In the genomic region with DNA sequence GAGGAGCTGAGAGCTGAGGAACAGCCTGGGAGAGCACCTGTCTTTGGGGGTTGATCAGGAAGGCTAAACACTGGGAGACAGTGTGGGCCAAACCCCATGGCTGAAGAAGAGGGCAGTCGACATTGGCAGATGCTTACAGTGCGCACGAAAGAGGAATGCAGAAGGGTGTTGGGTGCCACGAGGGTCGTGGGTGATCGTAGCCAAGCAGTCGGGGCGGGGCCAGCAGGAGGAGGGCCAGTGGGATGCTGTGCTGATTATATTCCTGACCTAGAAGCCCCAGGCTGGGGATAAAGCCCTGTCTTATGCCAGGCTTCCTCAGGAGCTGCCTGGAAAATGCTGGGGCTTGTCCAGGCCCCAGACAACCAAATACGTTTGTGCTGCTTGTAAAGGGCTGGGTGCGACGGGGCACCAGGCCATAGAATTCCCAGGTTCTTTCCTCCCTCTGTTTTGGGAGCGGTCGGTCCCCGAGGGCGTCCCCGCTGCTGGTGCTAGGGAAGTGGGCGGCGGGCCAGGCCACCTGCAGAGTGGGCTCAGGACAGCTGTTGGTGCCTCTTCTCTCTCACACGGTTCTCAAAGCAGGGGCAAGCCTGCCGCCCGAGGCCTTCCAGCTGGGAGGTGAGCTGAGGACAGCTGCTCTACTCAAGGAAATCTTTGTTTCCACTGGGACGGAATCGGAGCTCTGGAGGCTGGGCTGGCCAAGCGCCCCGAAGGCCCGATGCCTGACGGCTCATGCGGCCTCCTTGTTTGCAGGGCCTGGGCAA, we compare ENCODE assay signal across 10 cellular contexts. TPM values are rescaled to one million over a fixed set of nuclear protein-coding genes. Genes with fewer than 3 reads are reported as not detected.
A peak's percentile ranks its signal among the peaks of the same experiment; 100 is the strongest.
DNase-seq lines count a peak whose midpoint lies in the region; TF ChIP-seq lines count a peak whose summit lies in the region.
"Had no signal": no experiment of that assay in that cellular context is flagged by ENCODE, and none has a peak within 500 bp of the region (broad histone marks: within the 10 kb centered on the region; RNA-seq: fewer than 3 reads in every experiment).

No MANE protein-coding gene starts in this region.

- intact Hi-C loops in esophagus squamous epithelium (cut with DNase I), result no loop called here

- H3K4me3 ChIP-seq in BLaER1 treated with 17β-estradiol and CSF1 and Interleukin-3, amounts not matched to agents 10 nM and 100 nM, result no peak overlapping the region
- no peak overlapping the region for H3K4me3 ChIP-seq in esophagus squamous epithelium

- H4K20me1 ChIP-seq in BLaER1 treated with 17β-estradiol and CSF1 and Interleukin-3, amounts not matched to agents 10 nM and 100 nM, result no peaks in the 10 kb centered on the region; a peak in 1 of 22 replicates

- TF ChIP-seq CTCF in esophagus squamous epithelium (IDR thresholded peaks at IDR 0.05), result no peak

- DNase-seq in NCI-H2171 treated with DMSO at 0.1 percent for 48 hours (lab: John Stamatoyannopoulos, UW), result peak; percentile 93
- no peak for DNase-seq in esophagus squamous epithelium (lab: John Stamatoyannopoulos, UW)
- DNase-seq in nucleus accumbens (lab: John Stamatoyannopoulos, UW), result peak in 50 of 56 donors; percentile 14 to 79 (median 48)
- DNase-seq in RKO (ENCODE audit: low spot score), result no peak
- DNase-seq in SKM-1 (lab: John Stamatoyannopoulos, UW; ENCODE audit: unreplicated experiment), result no peak
- no peak for DNase-seq in amniotic stem cell (lab: John Stamatoyannopoulos, UW)
- DNase-seq in dedifferentiated amniotic fluid mesenchymal stem cell (ENCODE audit: extremely low spot score), result no peak
- DNase-seq: activated naive CD4-positive, alpha-beta T cell treated with anti-CD3 and anti-CD28 coated beads, Interleukin-2, amount 50 U/mL, for 16 hours; CD4-positive, CD25-positive, alpha-beta regulatory T cell had no signal

- H3K4me2 ChIP-seq in BLaER1 treated with 17β-estradiol and CSF1 and Interleukin-3, amounts not matched to agents 10 nM and 100 nM, result peak overlapping the region in 8 of 11 experiments; percentile 10 to 92 (median 86); a peak in 13 of 22 replicates

- no peaks in the 10 kb centered on the region for H3K27me3 ChIP-seq in BLaER1 treated with 17β-estradiol and CSF1 and Interleukin-3, amounts not matched to agents 10 nM and 100 nM
- H3K27me3 ChIP-seq in esophagus squamous epithelium, result peaks cover 0 to 20% (median 0%) of the 10 kb centered on the region in 4 donors

- 31 to 34% methylated on average over 8 to 15 of the region's 28 CpGs for WGBS in esophagus squamous epithelium, 2 donors

- no peaks in the 10 kb centered on the region for H3K36me3 ChIP-seq in BLaER1 treated with 17β-estradiol and CSF1 and Interleukin-3, amounts not matched to agents 10 nM and 100 nM
- no peaks in the 10 kb centered on the region for H3K36me3 ChIP-seq in esophagus squamous epithelium

- H3K9me3 ChIP-seq in BLaER1 treated with 17β-estradiol and CSF1 and Interleukin-3, amounts not matched to agents 10 nM and 100 nM (replicated peaks in 1 of 11), result no peaks in the 10 kb centered on the region
- H3K9me3 ChIP-seq in esophagus squamous epithelium, result no peaks in the 10 kb centered on the region

- no peak for TF ChIP-seq POLR2A in esophagus squamous epithelium (IDR thresholded peaks at IDR 0.05)

- peaks cover 26 to 78% (median 63%) of the 10 kb centered on the region in 10 experiments for H3K4me1 ChIP-seq in BLaER1 treated with 17β-estradiol and CSF1 and Interleukin-3, amounts not matched to agents 10 nM and 100 nM
- peaks cover 14 to 71% (median 33%) of the 10 kb centered on the region in 3 donors for H3K4me1 ChIP-seq in esophagus squamous epithelium

- H3K27ac ChIP-seq in BLaER1 treated with 17β-estradiol and CSF1 and Interleukin-3, amounts not matched to agents 10 nM and 100 nM, result no peak overlapping the region
- peak overlapping the region; percentile 42 to 74 (median 64) for H3K27ac ChIP-seq in esophagus squamous epithelium

- H3K9ac ChIP-seq in BLaER1 treated with 17β-estradiol and CSF1 and Interleukin-3, amounts not matched to agents 10 nM and 100 nM, result no peak overlapping the region

RNA-seq across cellular contexts. Expression of a gene that starts 10.0 kb away (rescaled TPM):
- 10 to 100 TPM in 2 of 4 donors, 1 to 10 TPM in 2; 2.7 to 20.4 (median 6.8) TPM for total RNA-seq in esophagus squamous epithelium
- total RNA-seq: CD4-positive, CD25-positive, alpha-beta regulatory T cell had no signal

RNA-seq across cellular contexts. Expression of a gene that starts 24.4 kb away (rescaled TPM):
- total RNA-seq in esophagus squamous epithelium, result 10 to 100 TPM; 36.2 to 58.8 (median 38.3) TPM

RNA-seq across cellular contexts. Expression of a gene that starts 40.7 kb away (rescaled TPM):
- 10 to 100 TPM in 2 of 4 donors, 1 to 10 TPM in 2; 6.0 to 32.2 (median 9.5) TPM for total RNA-seq in esophagus squamous epithelium

RNA-seq across cellular contexts. Expression of a gene that starts 54.2 kb away (rescaled TPM):
- 100 to 1,000 TPM; 172 to 414 (median 262) TPM for total RNA-seq in esophagus squamous epithelium

Comparison
In these comparisons a context has a peak if more than half of its experiments do, and no peak if none do; other contexts are left out.
1. H3K27ac ChIP-seq: peak in esophagus squamous epithelium (4 of 4); none in BLaER1 treated with 17β-estradiol and CSF1 and Interleukin-3, amounts not matched to agents 10 nM and 100 nM (0 of 11).
2. DNase-seq: peak in NCI-H2171 treated with DMSO at 0.1 percent for 48 hours (single experiment) and nucleus accumbens (50 of 56); none in esophagus squamous epithelium (single experiment), RKO (single experiment), SKM-1 (single experiment), amniotic stem cell (single experiment) and dedifferentiated amniotic fluid mesenchymal stem cell (single experiment).